ENCODE assay signal across 21 cellular contexts in genomic region chr1:184469391-184469790, GRCh38.
"Had no signal": no experiment of that assay in that cellular context is flagged by ENCODE, and none has a peak within 500 bp of the region (broad histone marks: within the 10 kb centered on the region; RNA-seq: fewer than 3 reads in every experiment).

No MANE protein-coding gene starts in this region.

- ATAC-seq: activated CD4-positive, alpha-beta T cell treated with anti-CD3 and anti-CD28 coated beads for 36 hours; activated CD8-positive, alpha-beta T cell treated with anti-CD3 and anti-CD28 coated beads for 36 hours; K562 had no signal

- H3K27ac ChIP-seq: VCaP had no signal

- DNase-seq: activated CD4-positive, alpha-beta T cell treated with anti-CD3 and anti-CD28 coated beads for 36 hours; activated CD8-positive, alpha-beta memory T cell treated with anti-CD3 and anti-CD28 coated beads, Interleukin-2, amount 50 U/mL, for 4 hours; activated CD8-positive, alpha-beta T cell treated with anti-CD3 and anti-CD28 coated beads for 36 hours; activated effector memory CD4-positive, alpha-beta T cell treated with Interleukin-2 at 50 U/mL for 16 hours; activated naive CD4-positive, alpha-beta T cell; activated T-cell treated with anti-CD3 and anti-CD28 coated beads, Interleukin-2, amount 50 U/mL, for 1 hour; aorta; central memory CD4-positive, alpha-beta T cell; Karpas-422; NCI-H1048; NCI-H146; NCI-H187 treated with DMSO at 0.1 percent for 48 hours; NCI-H2171; NCI-H2227 treated with DMSO at 0.1 percent for 48 hours; NCI-H446 treated with DMSO at 0.1 percent for 48 hours; NCI-H69; SIG-M5; T-helper 1 cell had no signal

- H3K4me3 ChIP-seq: K562 had no signal

- FAIRE-seq: bronchial epithelial cell, K562 had no signal
